1 cellular context compared by ENCODE assay signal in the genomic region with DNA sequence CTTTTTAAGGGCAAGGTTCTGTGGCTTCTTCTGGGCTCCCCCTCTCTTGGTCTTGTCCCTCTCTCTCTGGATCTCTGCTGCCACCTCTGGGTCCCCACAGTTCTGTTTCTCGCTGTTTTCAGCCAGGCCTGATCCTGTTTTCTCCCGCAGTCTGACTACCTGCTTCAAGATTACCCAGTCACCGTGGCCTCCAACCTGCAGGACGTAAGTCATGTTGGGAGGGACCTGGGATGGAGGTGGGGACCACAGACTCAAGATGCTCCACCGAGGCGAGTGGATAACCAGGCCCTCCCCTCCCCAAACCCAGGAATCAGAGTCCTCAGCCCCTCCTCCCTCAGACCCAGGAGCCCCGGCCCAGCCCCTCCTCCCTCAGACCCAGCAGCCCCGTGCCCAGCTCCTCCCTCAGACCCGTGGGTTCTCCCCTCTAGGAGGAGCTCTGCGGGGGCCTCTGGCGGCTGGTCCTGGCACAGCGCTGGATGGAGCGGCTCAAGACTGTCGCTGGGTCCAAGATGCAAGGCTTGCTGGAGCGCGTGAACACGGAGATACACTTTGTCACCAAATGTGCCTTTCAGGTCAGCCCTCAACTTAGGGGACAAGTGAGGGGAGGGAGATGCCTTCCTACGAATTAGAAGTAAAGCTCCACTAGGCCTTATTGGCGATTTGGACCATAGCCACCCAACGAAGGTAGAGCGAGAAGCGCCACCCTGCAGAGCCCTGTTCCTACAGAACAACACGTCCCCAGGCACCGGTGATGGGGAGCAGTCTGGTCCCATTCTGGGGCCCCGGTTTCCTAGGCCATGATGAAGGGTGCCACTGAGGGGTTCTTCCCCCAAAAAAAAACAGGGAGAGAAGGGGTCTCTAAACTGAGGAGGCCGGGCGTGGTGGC.
TF ChIP-seq lines count a peak whose summit lies in the region.

No MANE protein-coding gene starts in this region.

TF ChIP-seq in HEK293, 187 proteins besides CTCF, POLR2A, EP300 and RAD21 (continued from another document):
- TF ChIP-seq SETDB1 (IDR thresholded peaks at IDR 0.05; ENCODE audit: insufficient read length, low read length) (no peak), KLF9 (tag by site-specific recombination; IDR thresholded peaks at IDR 0.05; ENCODE audit: low read depth) (no peak), ZNF311 (tag by site-specific recombination; IDR thresholded peaks at IDR 0.05; ENCODE audit: borderline replicate concordance) (no peak), ZNF768 (tag by site-specific recombination; IDR thresholded peaks at IDR 0.05) (no peak), ZNF585B (tag by site-specific recombination; IDR thresholded peaks at IDR 0.05) (no peak), ZNF560 (tag by site-specific recombination; IDR thresholded peaks at IDR 0.05; ENCODE audit: borderline replicate concordance) (no peak), GLIS2 (tag by site-specific recombination; IDR thresholded peaks at IDR 0.05) (peak; percentile 14; the same call in 1 of the 2 replicates), SCRT2 (tag by site-specific recombination; IDR thresholded peaks at IDR 0.05) (no peak), KLF8 (tag by site-specific recombination; IDR thresholded peaks at IDR 0.05) (peak; percentile 40; the same call in 1 of the 2 replicates), ZNF747 (tag by site-specific recombination; IDR thresholded peaks at IDR 0.05) (no peak), ZNF561 (tag by site-specific recombination; IDR thresholded peaks at IDR 0.05; ENCODE audit: borderline replicate concordance) (peak; percentile 63; the same call in 1 of the 2 replicates), GLIS1 (tag by site-specific recombination; IDR thresholded peaks at IDR 0.05) (peak; percentile 41; the same call in 1 of the 2 replicates), REPIN1 (tag by site-specific recombination; IDR thresholded peaks at IDR 0.05; ENCODE audit: low read depth) (no peak), OVOL3 (tag by site-specific recombination; IDR thresholded peaks at IDR 0.05) (no peak), ZNF514 (tag by site-specific recombination; IDR thresholded peaks at IDR 0.05) (no peak), ZNF335 (tag by site-specific recombination; conservative IDR thresholded peaks at IDR 0.05) (0 out of 2 replicates have a peak, but pooled peaks have one; percentile 25), ZNF16 (tag by site-specific recombination; IDR thresholded peaks at IDR 0.05; ENCODE audit: low read depth) (no peak), ZNF221 (tag by site-specific recombination; IDR thresholded peaks at IDR 0.05; ENCODE audit: borderline replicate concordance) (no peak), ZNF37A (tag by site-specific recombination; IDR thresholded peaks at IDR 0.05) (no peak), ZNF366 (tag by site-specific recombination; conservative IDR thresholded peaks at IDR 0.05) (no peak), HOXD13 (CRISPR knock-in tag; IDR thresholded peaks at IDR 0.05; ENCODE audit: borderline replicate concordance) (no peak)
- TF ChIP-seq, protein P1, sequence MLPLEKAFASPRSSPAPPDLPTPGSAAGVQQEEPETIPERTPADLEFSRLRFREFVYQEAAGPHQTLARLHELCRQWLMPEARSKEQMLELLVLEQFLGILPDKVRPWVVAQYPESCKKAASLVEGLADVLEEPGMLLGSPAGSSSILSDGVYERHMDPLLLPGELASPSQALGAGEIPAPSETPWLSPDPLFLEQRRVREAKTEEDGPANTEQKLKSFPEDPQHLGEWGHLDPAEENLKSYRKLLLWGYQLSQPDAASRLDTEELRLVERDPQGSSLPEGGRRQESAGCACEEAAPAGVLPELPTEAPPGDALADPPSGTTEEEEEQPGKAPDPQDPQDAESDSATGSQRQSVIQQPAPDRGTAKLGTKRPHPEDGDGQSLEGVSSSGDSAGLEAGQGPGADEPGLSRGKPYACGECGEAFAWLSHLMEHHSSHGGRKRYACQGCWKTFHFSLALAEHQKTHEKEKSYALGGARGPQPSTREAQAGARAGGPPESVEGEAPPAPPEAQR (tag by site-specific recombination; IDR thresholded peaks at IDR 0.05) = no peak
- TF ChIP-seq, protein P2, sequence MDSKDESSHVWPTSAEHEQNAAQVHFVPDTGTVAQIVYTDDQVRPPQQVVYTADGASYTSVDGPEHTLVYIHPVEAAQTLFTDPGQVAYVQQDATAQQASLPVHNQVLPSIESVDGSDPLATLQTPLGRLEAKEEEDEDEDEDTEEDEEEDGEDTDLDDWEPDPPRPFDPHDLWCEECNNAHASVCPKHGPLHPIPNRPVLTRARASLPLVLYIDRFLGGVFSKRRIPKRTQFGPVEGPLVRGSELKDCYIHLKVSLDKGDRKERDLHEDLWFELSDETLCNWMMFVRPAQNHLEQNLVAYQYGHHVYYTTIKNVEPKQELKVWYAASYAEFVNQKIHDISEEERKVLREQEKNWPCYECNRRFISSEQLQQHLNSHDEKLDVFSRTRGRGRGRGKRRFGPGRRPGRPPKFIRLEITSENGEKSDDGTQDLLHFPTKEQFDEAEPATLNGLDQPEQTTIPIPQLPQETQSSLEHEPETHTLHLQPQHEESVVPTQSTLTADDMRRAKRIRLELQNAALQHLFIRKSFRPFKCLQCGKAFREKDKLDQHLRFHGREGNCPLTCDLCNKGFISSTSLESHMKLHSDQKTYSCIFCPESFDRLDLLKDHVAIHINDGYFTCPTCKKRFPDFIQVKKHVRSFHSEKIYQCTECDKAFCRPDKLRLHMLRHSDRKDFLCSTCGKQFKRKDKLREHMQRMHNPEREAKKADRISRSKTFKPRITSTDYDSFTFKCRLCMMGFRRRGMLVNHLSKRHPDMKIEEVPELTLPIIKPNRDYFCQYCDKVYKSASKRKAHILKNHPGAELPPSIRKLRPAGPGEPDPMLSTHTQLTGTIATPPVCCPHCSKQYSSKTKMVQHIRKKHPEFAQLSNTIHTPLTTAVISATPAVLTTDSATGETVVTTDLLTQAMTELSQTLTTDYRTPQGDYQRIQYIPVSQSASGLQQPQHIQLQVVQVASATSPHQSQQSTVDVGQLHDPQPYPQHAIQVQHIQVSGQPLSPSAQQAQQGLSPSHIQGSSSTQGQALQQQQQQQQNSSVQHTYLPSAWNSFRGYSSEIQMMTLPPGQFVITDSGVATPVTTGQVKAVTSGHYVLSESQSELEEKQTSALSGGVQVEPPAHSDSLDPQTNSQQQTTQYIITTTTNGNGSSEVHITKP (tag by site-specific recombination; IDR thresholded peaks at IDR 0.05) = peak; percentile 79
- TF ChIP-seq, protein P3, sequence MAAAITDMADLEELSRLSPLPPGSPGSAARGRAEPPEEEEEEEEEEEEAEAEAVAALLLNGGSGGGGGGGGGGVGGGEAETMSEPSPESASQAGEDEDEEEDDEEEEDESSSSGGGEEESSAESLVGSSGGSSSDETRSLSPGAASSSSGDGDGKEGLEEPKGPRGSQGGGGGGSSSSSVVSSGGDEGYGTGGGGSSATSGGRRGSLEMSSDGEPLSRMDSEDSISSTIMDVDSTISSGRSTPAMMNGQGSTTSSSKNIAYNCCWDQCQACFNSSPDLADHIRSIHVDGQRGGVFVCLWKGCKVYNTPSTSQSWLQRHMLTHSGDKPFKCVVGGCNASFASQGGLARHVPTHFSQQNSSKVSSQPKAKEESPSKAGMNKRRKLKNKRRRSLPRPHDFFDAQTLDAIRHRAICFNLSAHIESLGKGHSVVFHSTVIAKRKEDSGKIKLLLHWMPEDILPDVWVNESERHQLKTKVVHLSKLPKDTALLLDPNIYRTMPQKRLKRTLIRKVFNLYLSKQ (tag by site-specific recombination; IDR thresholded peaks at IDR 0.05; ENCODE audit: borderline replicate concordance) = no peak
